Comparison of ENCODE assay signal across 8 cellular contexts in the genomic region with DNA sequence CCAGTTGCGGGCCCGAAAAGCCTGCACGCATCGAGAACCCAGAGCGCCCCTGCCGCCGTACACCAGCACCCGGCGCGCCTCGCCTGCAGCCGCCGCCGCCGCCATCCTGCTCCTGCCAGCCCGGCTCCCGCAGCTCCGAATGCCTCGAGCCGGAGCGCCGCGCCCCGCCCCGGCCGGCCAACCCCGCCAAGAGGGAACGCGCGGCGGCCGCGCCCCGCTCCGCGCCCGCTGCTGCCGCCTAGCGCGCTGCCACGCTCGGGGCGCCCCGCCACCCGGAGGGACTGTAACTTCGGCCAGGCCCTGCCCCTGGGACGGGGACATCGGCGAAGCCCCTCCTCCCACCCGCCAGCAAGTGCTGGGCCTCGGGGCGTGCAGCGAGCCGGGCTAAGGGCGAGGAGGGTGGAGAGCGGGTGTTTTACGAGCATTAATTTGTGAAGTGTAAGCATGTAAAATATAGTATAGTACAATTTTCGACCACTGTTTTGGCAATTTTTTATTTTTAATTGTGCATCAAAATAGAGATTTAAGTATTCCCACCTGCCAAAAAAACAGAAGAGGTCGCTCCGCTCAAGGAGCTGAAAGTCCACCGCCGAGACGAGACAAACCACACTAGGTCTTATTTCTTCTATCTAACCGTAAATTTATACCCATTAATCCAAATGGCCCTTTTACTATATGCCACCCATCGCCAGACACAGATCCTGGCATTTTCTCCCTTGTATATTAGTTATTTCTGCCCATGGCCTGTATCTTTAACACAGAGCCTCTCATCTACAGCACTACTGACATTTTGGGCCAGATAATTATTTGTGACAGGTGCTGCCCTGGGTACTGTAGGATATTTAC. TPM values are rescaled to one million over a fixed set of nuclear protein-coding genes. Genes with fewer than 3 reads are reported as not detected.
DNase-seq lines count a peak whose midpoint lies in the region; ATAC-seq and TF ChIP-seq lines count a peak whose summit lies in the region.

A gene (minus strand): TSS at position 141 of the 846 bp plus-strand sequence. CDS start 36 bp downstream, at position 105.

- peak within 1 kb of the TSS; percentile 98 for H2AFZ ChIP-seq in PC-9
- H2AFZ ChIP-seq in fibroblast of lung (ENCODE audit: low read length) = peak within 1 kb of the TSS; percentile 79

- peaks cover 0 to 18% (median 6%) of the 10 kb centered on the region in 5 donors for H3K27me3 Mint-ChIP-seq in naive thymus-derived CD4-positive, alpha-beta T cell
- peaks cover 6 to 17% of the 10 kb centered on the region in 2 donors for H3K27me3 Mint-ChIP-seq in stimulated activated naive B cell treated with anti-CD40 and anti-IgM and Interleukin-4, amounts not matched to agents 10 μg/mL and 1 μg/mL and 100 μg/mL, for 72 hours

- peak within 1 kb of the TSS; percentile 86 to 100 (median 96) for H3K4me3 Mint-ChIP-seq in naive thymus-derived CD4-positive, alpha-beta T cell
- peak within 1 kb of the TSS; percentile 91 to 96 for H3K4me3 Mint-ChIP-seq in stimulated activated naive B cell treated with anti-CD40 and anti-IgM and Interleukin-4, amounts not matched to agents 10 μg/mL and 1 μg/mL and 100 μg/mL, for 72 hours

- CTCF ChIA-PET in PC-9 (lab: Charles Lee) = interaction anchor here (0.6 to 0.7 kb wide), 2 partner anchors 37 to 85 kb away, joined by 3 to 4 read pairs; no protein-coding TSS in a partner anchor
- CTCF ChIA-PET in naive thymus-derived CD4-positive, alpha-beta T cell (lab: Charles Lee) = no interaction called here

- H3K27ac ChIP-seq in PC-9 (no peak within 1 kb of the TSS), fibroblast of lung (ENCODE audit: insufficient read depth, low read length) (peak within 1 kb of the TSS; percentile 50)
- peak within 1 kb of the TSS; percentile 69 for H3K27ac ChIP-seq in naive thymus-derived CD4-positive, alpha-beta T cell (ENCODE audit: low read depth, low read length)

- ATAC-seq in GM19395 (IDR thresholded peaks at IDR 0.05; ENCODE audit: unreplicated experiment) (peak; percentile 89), HG03521 (IDR thresholded peaks at IDR 0.05; ENCODE audit: unreplicated experiment) (peak; percentile 95)
- peak; percentile 95 for ATAC-seq in naive thymus-derived CD4-positive, alpha-beta T cell
- peak; percentile 93 to 94 for ATAC-seq in stimulated activated naive B cell treated with anti-CD40 and anti-IgM and Interleukin-4, amounts not matched to agents 10 μg/mL and 1 μg/mL and 100 μg/mL, for 72 hours (replicated peaks)

- no peaks in the 10 kb centered on the region for H3F3A ChIP-seq in PC-9 (ENCODE audit: insufficient read depth, low read depth)

- H3K36me3 Mint-ChIP-seq in naive thymus-derived CD4-positive, alpha-beta T cell = peaks cover 0 to 4% (median 0%) of the 10 kb centered on the region in 5 donors
- H3K36me3 Mint-ChIP-seq in stimulated activated naive B cell treated with anti-CD40 and anti-IgM and Interleukin-4, amounts not matched to agents 10 μg/mL and 1 μg/mL and 100 μg/mL, for 72 hours = peaks cover 6% of the 10 kb centered on the region in 2 donors

- no TSS peak for BruUV-seq in PC-9 (replicated peaks; lab: Mats Ljungman, UMichigan)

- DNase-seq in COR-L47 (lab: John Stamatoyannopoulos, UW) (peak; percentile 67), PC-9 (peak; percentile 57 to 89), activated T-helper 1 cell treated with Interleukin-2 at 50 U/mL for 16 hours (ENCODE audit: low read depth) (peak; percentile 67), fibroblast of lung (ENCODE audit: low read depth in 2 of 2) (peak; percentile 65 to 69)
- DNase-seq in naive thymus-derived CD4-positive, alpha-beta T cell = peak; percentile 55 to 81 (median 70)
- DNase-seq in stimulated activated naive B cell treated with anti-CD40 and anti-IgM and Interleukin-4, amounts not matched to agents 10 μg/mL and 1 μg/mL and 100 μg/mL, for 72 hours = peak; percentile 67

- H3K9me3 ChIP-seq in PC-9 (ENCODE audit: insufficient read depth, low read depth) (no peaks in the 10 kb centered on the region), fibroblast of lung (ENCODE audit: control insufficient read depth, insufficient read depth, low read depth, low read length) (no peaks in the 10 kb centered on the region)
- H3K9me3 ChIP-seq in naive thymus-derived CD4-positive, alpha-beta T cell (ENCODE audit: control insufficient read depth in 2 of 3, low read length in 3 of 3) = no peaks in the 10 kb centered on the region

- H4K20me1 ChIP-seq in PC-9 (ENCODE audit: insufficient read depth) (no peaks in the 10 kb centered on the region), fibroblast of lung (ENCODE audit: control insufficient read depth, extremely low read depth, insufficient read depth, low read length) (no peaks in the 10 kb centered on the region)

- no peaks in the 10 kb centered on the region for H3K9me2 ChIP-seq in PC-9 (ENCODE audit: insufficient read depth)

- H3K4me2 ChIP-seq in PC-9 (peak within 1 kb of the TSS; percentile 88), fibroblast of lung (ENCODE audit: extremely low read depth, insufficient read depth, low read length) (peak within 1 kb of the TSS; percentile 91)

- H3K36me3 ChIP-seq in PC-9 (ENCODE audit: low read depth) (no peaks in the 10 kb centered on the region), fibroblast of lung (ENCODE audit: control insufficient read depth, insufficient read depth, low read length) (peaks cover 6% of the 10 kb centered on the region)
- H3K36me3 ChIP-seq in naive thymus-derived CD4-positive, alpha-beta T cell (ENCODE audit: control insufficient read depth in 2 of 3, insufficient read depth in 3 of 3, low read length in 3 of 3) = peaks cover 0 to 3% (median 0%) of the 10 kb centered on the region in 3 experiments

- TF ChIP-seq CTCF in PC-9 (conservative IDR thresholded peaks at IDR 0.05) (peak; percentile 37; the same call in 1 of the 2 replicates), fibroblast of lung (conservative IDR thresholded peaks at IDR 0.05 in 1 of 2, IDR thresholded peaks at IDR 0.05 in 1 of 2; ENCODE audit: low read depth in 1 of 2, low read length in 2 of 2) (peak; percentile 1 to 26)

- POLR2A ChIA-PET in PC-9 (lab: Charles Lee; ENCODE audit: unreplicated experiment) = no interaction called here
- POLR2A ChIA-PET in naive thymus-derived CD4-positive, alpha-beta T cell (lab: Charles Lee) = interaction anchor here (1.1 kb wide), 1 partner anchor 10 kb away, joined by 3 read pairs; no protein-coding TSS in a partner anchor

- peaks cover 18 to 42% (median 34%) of the 10 kb centered on the region in 7 donors for H3K4me1 Mint-ChIP-seq in naive thymus-derived CD4-positive, alpha-beta T cell
- H3K4me1 Mint-ChIP-seq in stimulated activated naive B cell treated with anti-CD40 and anti-IgM and Interleukin-4, amounts not matched to agents 10 μg/mL and 1 μg/mL and 100 μg/mL, for 72 hours = peaks cover 15 to 22% of the 10 kb centered on the region in 2 donors

- intact Hi-C loops in PC-9 (cut with micrococcal nuclease; ENCODE audit: unreplicated experiment) = loop anchor here (5.0 kb wide), 2 partner anchors 295 to 510 kb away; a partner anchor contains a TSS
- intact Hi-C loops in naive thymus-derived CD4-positive, alpha-beta T cell (cut with micrococcal nuclease) = loop anchor here (1.0 to 5.0 kb wide), 11 partner anchors 35 to 1290 kb away; a partner anchor contains a TSS

- H3K9me3 Mint-ChIP-seq in naive thymus-derived CD4-positive, alpha-beta T cell = no peaks in the 10 kb centered on the region
- no peaks in the 10 kb centered on the region for H3K9me3 Mint-ChIP-seq in stimulated activated naive B cell treated with anti-CD40 and anti-IgM and Interleukin-4, amounts not matched to agents 10 μg/mL and 1 μg/mL and 100 μg/mL, for 72 hours

- H3K27me3 ChIP-seq in PC-9 (ENCODE audit: insufficient read depth, low read depth) = peaks cover 15% of the 10 kb centered on the region; the same call in 1 of the 2 replicates
- peaks cover 4% of the 10 kb centered on the region for H3K27me3 ChIP-seq in fibroblast of lung (ENCODE audit: control insufficient read depth, insufficient read depth, low read length)
- H3K27me3 ChIP-seq in naive thymus-derived CD4-positive, alpha-beta T cell (ENCODE audit: control insufficient read depth in 2 of 2, insufficient read depth in 2 of 2, low read length in 2 of 2) = no peaks in the 10 kb centered on the region

- H3K9ac ChIP-seq in fibroblast of lung (ENCODE audit: insufficient read depth, low read length) = peak within 1 kb of the TSS; percentile 52

- peak within 1 kb of the TSS; percentile 83 to 96 (median 85) for H3K27ac Mint-ChIP-seq in naive thymus-derived CD4-positive, alpha-beta T cell
- H3K27ac Mint-ChIP-seq in stimulated activated naive B cell treated with anti-CD40 and anti-IgM and Interleukin-4, amounts not matched to agents 10 μg/mL and 1 μg/mL and 100 μg/mL, for 72 hours = peak within 1 kb of the TSS; percentile 92

- H3K4me1 ChIP-seq in PC-9 (replicated peaks; ENCODE audit: insufficient read depth) (peaks cover 11% of the 10 kb centered on the region; the same call in 1 of the 2 replicates), fibroblast of lung (ENCODE audit: control insufficient read depth, extremely low read depth, insufficient read depth, low read length) (peaks cover 2% of the 10 kb centered on the region)
- peaks cover 9 to 10% of the 10 kb centered on the region in 2 donors for H3K4me1 ChIP-seq in naive thymus-derived CD4-positive, alpha-beta T cell (ENCODE audit: control insufficient read depth in 2 of 2, insufficient read depth in 2 of 2, low read length in 2 of 2)

- H3K79me2 ChIP-seq in PC-9 (ENCODE audit: low read depth) (no peaks in the 10 kb centered on the region; the same call in 1 of the 2 replicates), fibroblast of lung (ENCODE audit: control insufficient read depth, insufficient read depth, low read length) (peaks cover 14% of the 10 kb centered on the region)

- H3K4me3 ChIP-seq in PC-9 (peak within 1 kb of the TSS; percentile 81), fibroblast of lung (replicated peaks in 1 of 4; ENCODE audit: control extremely low read depth in 1 of 4, insufficient read depth in 1 of 4, low read depth in 3 of 4, low read length in 4 of 4) (peak within 1 kb of the TSS; percentile 64 to 82 (median 81))
- peak within 1 kb of the TSS; percentile 94 for H3K4me3 ChIP-seq in naive thymus-derived CD4-positive, alpha-beta T cell (ENCODE audit: low read length)

RNA-seq across cellular contexts. Expression of the gene that starts here (rescaled TPM):
- total RNA-seq in PC-9 (2021) (14.0 and 27.8 TPM in 2 replicates), fibroblast of lung (10.8 and 27.4 TPM in 2 replicates)
- 41.4 and 51.8 TPM in 2 replicates for polyA plus RNA-seq in fibroblast of lung
- polyA plus RNA-seq in fibroblast of lung (2012) = 42.9 and 56.5 TPM in 2 replicates
- polyA minus RNA-seq in fibroblast of lung (ENCODE audit: low replicate concordance) = 32.2 and 54.1 TPM in 2 replicates
- 10 to 100 TPM; 11.8 to 27.7 (median 23.1) TPM for total RNA-seq in naive thymus-derived CD4-positive, alpha-beta T cell
- 10 to 100 TPM; 48.8 to 50.5 TPM for polyA plus RNA-seq in naive thymus-derived CD4-positive, alpha-beta T cell
